Comparison of ENCODE assay signal across 10 cellular contexts in genomic region chr14:95327558-95328374, GRCh38. TPM values are rescaled to one million over a fixed set of nuclear protein-coding genes. Genes with fewer than 3 reads are reported as not detected.
A peak's percentile ranks its signal among the peaks of the same experiment; 100 is the strongest.
DNase-seq lines count a peak whose midpoint lies in the region; ATAC-seq and TF ChIP-seq lines count a peak whose summit lies in the region.
"Had no signal": no experiment of that assay in that cellular context is flagged by ENCODE, and none has a peak within 500 bp of the region (broad histone marks: within the 10 kb centered on the region; RNA-seq: fewer than 3 reads in every experiment).

No MANE protein-coding gene starts in this region.

- H3K9me3 Mint-ChIP-seq in activated T-cell treated with anti-CD3 and anti-CD28 coated beads, Interleukin-2, amount 50 U/mL, for 24 hours, result no peaks in the 10 kb centered on the region
- no peaks in the 10 kb centered on the region for H3K9me3 Mint-ChIP-seq in MCF 10A (ENCODE audit: unreplicated experiment)
- H3K9me3 Mint-ChIP-seq: natural killer cell treated with Interleukin-12 subunit alpha and Interleukin-12 subunit beta and Interleukin-15 and Interleukin-18, amount 100 ng/mL, for 72 hours had no signal

- no peak overlapping the region for H3K4me3 Mint-ChIP-seq in activated T-cell treated with anti-CD3 and anti-CD28 coated beads, Interleukin-2, amount 50 U/mL, for 24 hours
- no peak overlapping the region for H3K4me3 Mint-ChIP-seq in MCF 10A (ENCODE audit: unreplicated experiment)
- H3K4me3 Mint-ChIP-seq: natural killer cell treated with Interleukin-12 subunit alpha and Interleukin-12 subunit beta and Interleukin-15 and Interleukin-18, amount 100 ng/mL, for 72 hours had no signal

- DNase-seq in sciatic nerve (ENCODE audit: low spot score), result peak; percentile 8
- no peak for DNase-seq in activated T-cell treated with anti-CD3 and anti-CD28 coated beads, Interleukin-2, amount 50 U/mL, for 24 hours
- DNase-seq in MCF 10A (ENCODE audit: unreplicated experiment), result no peak
- no peak for DNase-seq in KBM-7
- DNase-seq: stimulated activated CD4-positive, alpha-beta T cell treated with anti-CD3 and anti-CD28 coated beads, Interleukin-2, amount 100 ng/mL, for 24 hours had no signal

- CTCF ChIA-PET in MCF 10A (lab: Yijun Ruan, JAX), result no interaction called here

- H3K4me1 Mint-ChIP-seq in activated T-cell treated with anti-CD3 and anti-CD28 coated beads, Interleukin-2, amount 50 U/mL, for 24 hours (ENCODE audit: low read depth), result no peaks in the 10 kb centered on the region
- peaks cover 32% of the 10 kb centered on the region for H3K4me1 Mint-ChIP-seq in MCF 10A (ENCODE audit: insufficient read depth, unreplicated experiment)

- H3K27ac Mint-ChIP-seq in activated T-cell treated with anti-CD3 and anti-CD28 coated beads, Interleukin-2, amount 50 U/mL, for 24 hours, result no peak overlapping the region
- H3K27ac Mint-ChIP-seq in MCF 10A (ENCODE audit: low read depth, unreplicated experiment), result no peak overlapping the region
- H3K27ac Mint-ChIP-seq: natural killer cell treated with Interleukin-12 subunit alpha and Interleukin-12 subunit beta and Interleukin-15 and Interleukin-18, amount 100 ng/mL, for 72 hours had no signal

- ATAC-seq in GM19023 (IDR thresholded peaks at IDR 0.05; ENCODE audit: unreplicated experiment) (peak; percentile 96), HG02610 (IDR thresholded peaks at IDR 0.05; ENCODE audit: unreplicated experiment) (peak; percentile 97), HG03520 (IDR thresholded peaks at IDR 0.05; ENCODE audit: unreplicated experiment) (peak; percentile 92), sciatic nerve (no peak)
- ATAC-seq: natural killer cell treated with Interleukin-12 subunit alpha and Interleukin-12 subunit beta and Interleukin-15 and Interleukin-18, amount 100 ng/mL, for 72 hours; Right ventricle myocardium inferior had no signal

- peaks cover 21% of the 10 kb centered on the region for H3K27me3 Mint-ChIP-seq in activated T-cell treated with anti-CD3 and anti-CD28 coated beads, Interleukin-2, amount 50 U/mL, for 24 hours
- no peaks in the 10 kb centered on the region for H3K27me3 Mint-ChIP-seq in MCF 10A (ENCODE audit: insufficient read depth, unreplicated experiment)

- POLR2A ChIA-PET in MCF 10A (lab: Yijun Ruan, JAX), result interaction anchor here (1.6 kb wide), 1 partner anchor 12 kb away, joined by 4 read pairs; no protein-coding TSS in a partner anchor

- no TSS peak for BruUV-seq in MCF 10A (replicated peaks; lab: Mats Ljungman, UMichigan)

- no peak for TF ChIP-seq CTCF in MCF 10A (IDR thresholded peaks at IDR 0.05; ENCODE audit: unreplicated experiment)

- H3K36me3 Mint-ChIP-seq in activated T-cell treated with anti-CD3 and anti-CD28 coated beads, Interleukin-2, amount 50 U/mL, for 24 hours (ENCODE audit: low read depth), result no peaks in the 10 kb centered on the region
- no peaks in the 10 kb centered on the region for H3K36me3 Mint-ChIP-seq in MCF 10A (ENCODE audit: insufficient read depth, unreplicated experiment)
- H3K36me3 Mint-ChIP-seq: natural killer cell treated with Interleukin-12 subunit alpha and Interleukin-12 subunit beta and Interleukin-15 and Interleukin-18, amount 100 ng/mL, for 72 hours had no signal

- intact Hi-C loops in sciatic nerve (cut with DNase I) (no loop called here), MCF 10A (cut with micrococcal nuclease) (no loop called here)

- in situ Hi-C loops in KBM-7 (cut with MboI; ENCODE audit: low pct_unique_long_range_greater_than_20kb, low sequenced_read_pairs), result no loop called here

RNA-seq across cellular contexts. Expression of gene CLMN, which starts 8.1 kb away (rescaled TPM):
- total RNA-seq in sciatic nerve (41.8 TPM), MCF 10A (2022) (15.7 and 17.9 TPM in 2 replicates)
